8 cellular contexts compared by ENCODE assay signal in the genomic region with DNA sequence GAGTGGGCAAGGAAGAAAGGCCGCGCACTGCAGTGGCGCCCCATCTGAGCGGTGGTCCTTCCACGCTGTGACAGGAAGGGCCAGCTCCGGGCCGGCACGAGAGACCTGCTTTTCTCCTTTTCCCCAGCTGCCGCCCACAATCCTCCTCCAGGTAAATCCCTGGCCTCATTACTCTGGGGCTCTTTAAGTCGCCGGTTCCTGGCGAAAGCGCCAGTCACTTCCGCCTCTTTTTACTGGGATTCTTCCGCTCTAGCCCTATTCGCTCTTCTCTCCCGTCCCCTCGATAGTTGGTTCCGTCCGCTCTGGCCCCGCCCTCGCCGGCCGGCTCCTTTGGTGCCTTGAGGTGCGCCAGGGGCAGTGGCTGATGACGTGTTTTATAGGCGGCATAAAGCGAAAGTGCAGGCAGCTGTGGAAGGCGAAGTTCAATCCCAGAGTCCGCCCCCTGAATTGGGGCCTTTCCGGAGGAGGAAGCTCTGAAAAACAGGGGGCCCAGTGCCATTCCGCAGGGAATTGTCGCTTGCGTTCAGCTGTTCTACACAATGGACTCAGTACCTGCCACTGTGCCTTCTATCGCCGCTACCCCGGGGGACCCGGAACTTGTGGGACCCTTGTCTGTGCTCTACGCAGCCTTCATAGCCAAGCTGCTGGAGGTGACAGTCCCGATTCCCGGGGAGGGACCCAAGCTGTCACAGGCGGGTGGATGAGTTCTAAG. TPM values are rescaled to one million over a fixed set of nuclear protein-coding genes. Genes with fewer than 3 reads are reported as not detected.
A peak's percentile ranks its signal among the peaks of the same experiment; 100 is the strongest.
DNase-seq lines count a peak whose midpoint lies in the region; ATAC-seq and TF ChIP-seq lines count a peak whose summit lies in the region.

No MANE protein-coding gene starts in this region.

- TF ChIP-seq CTCF in PC-3 (conservative IDR thresholded peaks at IDR 0.05; ENCODE audit: low read depth, low read length) (no peak), epithelial cell of proximal tubule (conservative IDR thresholded peaks at IDR 0.05; ENCODE audit: low read depth, low read length) (no peak), mucosa of descending colon (IDR thresholded peaks at IDR 0.05) (no peak)

- H3K36me3 ChIP-seq in PC-3 (ENCODE audit: low read depth, low read length) (peaks cover 9% of the 10 kb centered on the region; the same call in 1 of the 2 replicates), mucosa of descending colon (ENCODE audit: low read depth) (no peaks in the 10 kb centered on the region)

- no peaks in the 10 kb centered on the region for H3K9me3 Mint-ChIP-seq in activated T-cell treated with anti-CD3 and anti-CD28 coated beads, Interleukin-2, amount 50 U/mL, for 24 hours

- BruUV-seq in PC-3 (replicated peaks; lab: Mats Ljungman, UMichigan): no TSS peak

- H3K4me1 Mint-ChIP-seq in activated T-cell treated with anti-CD3 and anti-CD28 coated beads, Interleukin-2, amount 50 U/mL, for 24 hours (ENCODE audit: low read depth): peaks cover 33% of the 10 kb centered on the region

- H3K4me3 ChIP-seq in Jurkat, Clone E6-1 (ENCODE audit: low read length): peak overlapping the region; percentile 91
- H3K4me3 ChIP-seq in PC-3 (ENCODE audit: low read length) (peak overlapping the region; percentile 89), epithelial cell of proximal tubule (ENCODE audit: low read depth, low read length) (peak overlapping the region; percentile 96), mucosa of descending colon (peak overlapping the region; percentile 62)

- peak overlapping the region; percentile 77 for H3K27ac ChIP-seq in PC-3 (ENCODE audit: low read length)

- DNase-seq in DMS53 (lab: John Stamatoyannopoulos, UW) (peak; percentile 99), PC-3 (peak; percentile 100), epithelial cell of proximal tubule (ENCODE audit: low read depth) (peak; percentile 90), mucosa of descending colon (peak; percentile 99 to 100 (median 99))
- DNase-seq in Jurkat, Clone E6-1 (ENCODE audit: low read depth, low spot score): peak; percentile 97
- DNase-seq in activated T-cell treated with anti-CD3 and anti-CD28 coated beads, Interleukin-2, amount 50 U/mL, for 24 hours: peak; percentile 98
- DNase-seq in stimulated activated CD8-positive, alpha-beta memory T cell treated with anti-CD3 and anti-CD28 coated beads, Interleukin-4, amount 100 ng/mL, for 1 hour (ENCODE audit: low read depth in 2 of 2, low spot score in 1 of 2): peak; percentile 88 to 93

- ATAC-seq in GM21717 (IDR thresholded peaks at IDR 0.05; ENCODE audit: unreplicated experiment) (peak; percentile 96), PC-3 (peak; percentile 93), mucosa of descending colon (peak; percentile 99)

- peaks cover 25% of the 10 kb centered on the region for H3K79me2 ChIP-seq in PC-3 (ENCODE audit: low read length)

- peaks cover 32% of the 10 kb centered on the region for H3K4me1 ChIP-seq in PC-3 (ENCODE audit: insufficient read depth, low read length)
- H3K4me1 ChIP-seq in mucosa of descending colon (ENCODE audit: low read depth): peaks cover 12% of the 10 kb centered on the region

- H2AFZ ChIP-seq in PC-3 (ENCODE audit: low read length): peak overlapping the region; percentile 88

- POLR2A ChIA-PET in PC-3 (lab: Charles Lee; ENCODE audit: unreplicated experiment): interaction anchor here (0.6 kb wide), 1 partner anchor 85 kb away, joined by 4 read pairs; no protein-coding TSS in a partner anchor

- intact Hi-C loops in PC-3 (cut with micrococcal nuclease): loop anchor here (1.0 to 2.0 kb wide), 4 partner anchors 26 to 179 kb away; a partner anchor contains a TSS
- intact Hi-C loops in mucosa of descending colon (cut with DNase I, micrococcal nuclease): no loop called here

- H3K36me3 Mint-ChIP-seq in activated T-cell treated with anti-CD3 and anti-CD28 coated beads, Interleukin-2, amount 50 U/mL, for 24 hours (ENCODE audit: low read depth): peaks cover 55% of the 10 kb centered on the region

- peak overlapping the region; percentile 84 for H3K9ac ChIP-seq in PC-3 (ENCODE audit: low read length)

- no peaks in the 10 kb centered on the region for H3K27me3 Mint-ChIP-seq in activated T-cell treated with anti-CD3 and anti-CD28 coated beads, Interleukin-2, amount 50 U/mL, for 24 hours

- no peaks in the 10 kb centered on the region for H3K27me3 ChIP-seq in PC-3 (ENCODE audit: low read length)

- CTCF ChIA-PET in PC-3 (lab: Charles Lee): no interaction called here

- H3K4me2 ChIP-seq in PC-3 (ENCODE audit: low read length): peak overlapping the region; percentile 85

- peak overlapping the region; percentile 99 for H3K4me3 Mint-ChIP-seq in activated T-cell treated with anti-CD3 and anti-CD28 coated beads, Interleukin-2, amount 50 U/mL, for 24 hours

- peaks cover 11% of the 10 kb centered on the region for H3F3A ChIP-seq in PC-3 (ENCODE audit: low read length, unreplicated experiment)

- H3K9me3 ChIP-seq in PC-3 (ENCODE audit: low read length): no peaks in the 10 kb centered on the region
- no peaks in the 10 kb centered on the region for H3K9me3 ChIP-seq in mucosa of descending colon

- no peaks in the 10 kb centered on the region for H3K9me2 ChIP-seq in PC-3 (replicated peaks; ENCODE audit: low read length)

- H4K20me1 ChIP-seq in PC-3 (ENCODE audit: low read length): no peaks in the 10 kb centered on the region

- H3K27ac Mint-ChIP-seq in activated T-cell treated with anti-CD3 and anti-CD28 coated beads, Interleukin-2, amount 50 U/mL, for 24 hours: peak overlapping the region; percentile 97

RNA-seq across cellular contexts. Expression of a gene that starts 26.2 kb away (rescaled TPM):
- 50.4 TPM for polyA plus RNA-seq in Jurkat, Clone E6-1 (2012; ENCODE audit: insufficient read depth, insufficient read length)
- total RNA-seq in PC-3 (2014; rRNA removed) (50.8 and 69.3 TPM in 2 replicates), epithelial cell of proximal tubule (11.8 and 34.6 TPM in 2 replicates), mucosa of descending colon (10 to 100 TPM; 63.8 to 77.2 (median 71.9) TPM)

RNA-seq across cellular contexts. Expression of a gene that starts 54.4 kb away (rescaled TPM):
- polyA plus RNA-seq in Jurkat, Clone E6-1 (2012; ENCODE audit: insufficient read depth, insufficient read length): 12.5 TPM
- 27.9 and 29.4 TPM in 2 replicates for total RNA-seq in PC-3 (2014; rRNA removed)
- total RNA-seq in epithelial cell of proximal tubule: 10.5 and 10.6 TPM in 2 replicates
- 1 to 10 TPM; 4.7 to 6.6 (median 6.0) TPM for total RNA-seq in mucosa of descending colon

Comparison
In these comparisons a context has a peak if more than half of its experiments do, and no peak if none do; other contexts are left out.
1. Peak in every context shown above with its lines: DNase-seq, ATAC-seq, H3K4me3 ChIP-seq and H3K27ac ChIP-seq.